In genomic region chr7:143171697-143172096, GRCh38 we compare ENCODE assay signal across 26 cellular contexts. TPM values are rescaled to one million over a fixed set of nuclear protein-coding genes. Genes with fewer than 3 reads are reported as not detected.
DNase-seq lines count a peak whose midpoint lies in the region; ATAC-seq lines count a peak whose summit lies in the region.
"Had no signal": no experiment of that assay in that cellular context is flagged by ENCODE, and none has a peak within 500 bp of the region (broad histone marks: within the 10 kb centered on the region; RNA-seq: fewer than 3 reads in every experiment).

No MANE protein-coding gene starts in this region.

- no peaks in the 10 kb centered on the region for H3K36me3 ChIP-seq in neuronal stem cell (replicated peaks in 1 of 2; ENCODE audit: control insufficient read depth in 2 of 2, insufficient read depth in 2 of 2, low read length in 2 of 2)
- H3K36me3 ChIP-seq: adrenal gland, cardiac muscle cell, neutrophil, stomach, upper lobe of left lung had no signal

- no peak overlapping the region for H3K18ac ChIP-seq in neuronal stem cell (ENCODE audit: low read length)

- no peak overlapping the region for H4K91ac ChIP-seq in neuronal stem cell (ENCODE audit: low read depth, low read length, poor library complexity)

- H3K4me3 ChIP-seq in neuronal stem cell (ENCODE audit: low read length in 2 of 2): no peak overlapping the region
- H3K4me3 ChIP-seq: adrenal gland, cardiac muscle cell, stomach, upper lobe of left lung had no signal

- H4K8ac ChIP-seq in neuronal stem cell (ENCODE audit: low read depth, low read length): no peak overlapping the region

- H3K14ac ChIP-seq in neuronal stem cell (ENCODE audit: low read length): no peak overlapping the region

- no peaks in the 10 kb centered on the region for H3K9me3 ChIP-seq in neuronal stem cell (replicated peaks in 1 of 2; ENCODE audit: control insufficient read depth in 2 of 2, insufficient read depth in 1 of 2, low read depth in 1 of 2, low read length in 2 of 2)
- H3K9me3 ChIP-seq: adrenal gland, neutrophil had no signal

- no peak overlapping the region for H2BK120ac ChIP-seq in neuronal stem cell (ENCODE audit: low read depth, low read length)

- DNase-seq in HPDE6-E6E7 (ENCODE audit: extremely low spot score): peak; percentile 39
- DNase-seq in NCI-H2029 treated with DMSO at 0.1 percent for 48 hours (lab: John Stamatoyannopoulos, UW): peak; percentile 40
- peak; percentile 3 for DNase-seq in fibroblast of peridontal ligament (ENCODE audit: extremely low read depth)
- peak; percentile 26 for DNase-seq in renal cortical epithelial cell (ENCODE audit: low read depth)
- DNase-seq in NCI-H1105 treated with DMSO at 0.1 percent for 48 hours (lab: John Stamatoyannopoulos, UW): no peak
- no peak for DNase-seq in neuronal stem cell (ENCODE audit: low spot score)
- DNase-seq: activated CD4-positive, alpha-beta T cell treated with anti-CD3 and anti-CD28 coated beads, Interleukin-2, amount 50 U/mL, for 1 hour; activated CD8-positive, alpha-beta memory T cell treated with anti-CD3 and anti-CD28 coated beads, Interleukin-2, amount 50 U/mL, for 48 hours; activated effector memory CD4-positive, alpha-beta T cell treated with anti-CD3 and anti-CD28 coated beads, Interleukin-2, amount 50 U/mL, for 16 hours; NCI-H1694; NCI-H510A; stimulated activated CD4-positive, alpha-beta T cell treated with anti-CD3 and anti-CD28 coated beads, Interleukin-2, amount 100 ng/mL, for 48 hours; T-helper 1 cell had no signal

- H2AFZ ChIP-seq in neuronal stem cell (ENCODE audit: low read length): no peak overlapping the region

- H3K4me1 ChIP-seq in neuronal stem cell (ENCODE audit: control insufficient read depth in 2 of 2, insufficient read depth in 1 of 2, low read depth in 1 of 2, low read length in 2 of 2): no peaks in the 10 kb centered on the region
- H3K4me1 ChIP-seq: adrenal gland had no signal

- no peak overlapping the region for H3K27ac ChIP-seq in neuronal stem cell (replicated peaks; ENCODE audit: low read length)
- H3K27ac ChIP-seq: adrenal gland, cardiac muscle cell, neutrophil, skin epidermis, stomach, upper lobe of left lung had no signal

- no peak overlapping the region for H2BK15ac ChIP-seq in neuronal stem cell (ENCODE audit: low read length)

- no peaks in the 10 kb centered on the region for H3K27me3 ChIP-seq in neuronal stem cell (ENCODE audit: control insufficient read depth in 3 of 3, insufficient read depth in 3 of 3, low read depth in 1 of 3, low read length in 3 of 3)
- H3K27me3 ChIP-seq: cardiac muscle cell, neutrophil, stomach, upper lobe of left lung had no signal

- no peak overlapping the region for H2BK5ac ChIP-seq in neuronal stem cell (ENCODE audit: low read length)

- no peaks in the 10 kb centered on the region for H3K79me1 ChIP-seq in neuronal stem cell (ENCODE audit: low read depth, low read length)

- H3K4ac ChIP-seq in neuronal stem cell (ENCODE audit: low read length): no peak overlapping the region

- no peak overlapping the region for H3K4me2 ChIP-seq in neuronal stem cell (ENCODE audit: insufficient read depth, low read length, poor library complexity, severe bottlenecking)

- no peak overlapping the region for H2AK5ac ChIP-seq in neuronal stem cell (ENCODE audit: low read depth, low read length)

- no peak for ATAC-seq in GM21423 (IDR thresholded peaks at IDR 0.05; ENCODE audit: unreplicated experiment)

- H2BK12ac ChIP-seq in neuronal stem cell (ENCODE audit: low read length): no peak overlapping the region

- no peak overlapping the region for H3K9ac ChIP-seq in neuronal stem cell (ENCODE audit: low read depth, low read length, poor library complexity)

- no peak overlapping the region for H3K23ac ChIP-seq in neuronal stem cell (ENCODE audit: low read depth, low read length, poor library complexity)

RNA-seq across cellular contexts. Expression of gene TAS2R39, which starts 11.5 kb away (rescaled TPM):
- not detected in 2 replicates for total RNA-seq in renal cortical epithelial cell
- polyA plus RNA-seq in neuronal stem cell (2013, experiment 1 of 2): not detected
- not detected for polyA plus RNA-seq in neuronal stem cell (2013, experiment 2 of 2)
- total RNA-seq: adrenal gland, cardiac muscle cell, dermis microvascular lymphatic vessel endothelial cell, epithelial cell of proximal tubule, liver, M059J, Right ventricle myocardium superior, stomach, upper lobe of left lung had no signal
- polyA plus RNA-seq: adrenal gland, BJ, cardiac muscle cell, liver, stomach had no signal

RNA-seq across cellular contexts. Expression of gene PIP, which starts 39.8 kb away (rescaled TPM):
- total RNA-seq in renal cortical epithelial cell: not detected in 2 replicates
- polyA plus RNA-seq in neuronal stem cell (2013, experiment 1 of 2): not detected
- polyA plus RNA-seq in neuronal stem cell (2013, experiment 2 of 2): not detected
- total RNA-seq: adrenal gland, cardiac muscle cell, dermis microvascular lymphatic vessel endothelial cell, epithelial cell of proximal tubule, liver, M059J, Right ventricle myocardium superior, stomach had no signal
- polyA plus RNA-seq: adrenal gland, BJ, cardiac muscle cell, liver had no signal

RNA-seq across cellular contexts. Expression of gene TAS2R40, which starts 50.1 kb away (rescaled TPM):
- total RNA-seq in renal cortical epithelial cell: not detected in 2 replicates
- not detected for polyA plus RNA-seq in neuronal stem cell (2013, experiment 1 of 2)
- not detected for polyA plus RNA-seq in neuronal stem cell (2013, experiment 2 of 2)
- total RNA-seq: adrenal gland, cardiac muscle cell, dermis microvascular lymphatic vessel endothelial cell, epithelial cell of proximal tubule, liver, M059J, Right ventricle myocardium superior, stomach, upper lobe of left lung had no signal
- polyA plus RNA-seq: adrenal gland, BJ, cardiac muscle cell, liver, stomach had no signal

Comparison
In these comparisons a context has a peak if more than half of its experiments do, and no peak if none do; other contexts are left out.
1. DNase-seq: peak in HPDE6-E6E7 (single experiment), NCI-H2029 treated with DMSO at 0.1 percent for 48 hours (single experiment), fibroblast of peridontal ligament (single experiment) and renal cortical epithelial cell (single experiment); none in NCI-H1105 treated with DMSO at 0.1 percent for 48 hours (single experiment) and neuronal stem cell (single experiment).